ENCODE assay signal across 8 cellular contexts in the genomic region with DNA sequence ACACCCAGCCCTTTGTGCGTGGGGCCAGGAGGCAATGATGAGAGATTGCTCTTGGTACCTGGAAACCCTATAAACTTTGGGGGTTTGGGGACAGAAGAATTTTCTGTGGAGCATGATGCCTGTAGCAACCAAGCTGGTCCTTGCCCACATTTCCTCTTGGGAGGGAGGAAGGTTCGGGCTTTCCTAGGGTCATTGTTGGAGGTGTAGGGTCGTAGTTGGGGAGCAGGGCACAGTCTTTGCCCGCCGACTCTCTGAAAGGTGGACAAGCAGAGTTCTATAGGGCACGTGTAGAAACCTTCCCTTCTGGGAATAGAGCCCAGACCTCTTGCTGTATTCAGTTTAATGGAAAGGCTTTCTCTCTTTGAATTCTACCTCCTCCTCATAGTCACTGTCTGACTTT. TPM values are rescaled to one million over a fixed set of nuclear protein-coding genes. Genes with fewer than 3 reads are reported as not detected.
DNase-seq lines count a peak whose midpoint lies in the region; ATAC-seq and TF ChIP-seq lines count a peak whose summit lies in the region.

No MANE protein-coding gene starts in this region.

- H3K4me3 ChIP-seq in GM12864 (ENCODE audit: low read depth, low read length): peak overlapping the region; percentile 64
- peak overlapping the region; percentile 53 to 77 for H3K4me3 ChIP-seq in gastroesophageal sphincter
- peak overlapping the region; percentile 74 for H3K4me3 ChIP-seq in retinal pigment epithelial cell (ENCODE audit: low read length)

- peak overlapping the region; percentile 92 for H3K4me3 Mint-ChIP-seq in T-helper 17 cell

- H3K9me3 ChIP-seq in T-helper 17 cell (ENCODE audit: control insufficient read depth, low read length, poor library complexity, severe bottlenecking) (no peaks in the 10 kb centered on the region), gastroesophageal sphincter (no peaks in the 10 kb centered on the region)

- no peak for DNase-seq in GM12864 (ENCODE audit: low read depth)
- DNase-seq in T-helper 17 cell: no peak
- no peak for DNase-seq in retinal pigment epithelial cell (ENCODE audit: low read depth)
- DNase-seq in G401 (ENCODE audit: low spot score): no peak
- no peak for DNase-seq in NCI-H128 (lab: John Stamatoyannopoulos, UW; ENCODE audit: unreplicated experiment)
- DNase-seq in NCI-H345 treated with DMSO at 0.1 percent for 48 hours (lab: John Stamatoyannopoulos, UW; ENCODE audit: unreplicated experiment): no peak

- peak overlapping the region in 3 of 4 donors; percentile 94 to 99 (median 99) for H3K27ac ChIP-seq in gastroesophageal sphincter

- H3K36me3 Mint-ChIP-seq in T-helper 17 cell (ENCODE audit: low read depth): peaks cover 5% of the 10 kb centered on the region

- no peaks in the 10 kb centered on the region for H3K27me3 ChIP-seq in gastroesophageal sphincter

- no peak for TF ChIP-seq CTCF in GM12864 (IDR thresholded peaks at IDR 0.05; ENCODE audit: low read depth, low read length, missing control alignments)
- no peak for TF ChIP-seq CTCF in gastroesophageal sphincter (IDR thresholded peaks at IDR 0.05)
- no peak for TF ChIP-seq CTCF in retinal pigment epithelial cell (conservative IDR thresholded peaks at IDR 0.05; ENCODE audit: low read depth, low read length)

- WGBS in gastroesophageal sphincter (ENCODE audit: low coverage in 1 of 2), 2 donors: 0 to 27% methylated on average over 2 to 3 of the region's 6 CpGs

- peaks cover 38% of the 10 kb centered on the region for H3K4me1 Mint-ChIP-seq in T-helper 17 cell

- TF ChIP-seq POLR2A in gastroesophageal sphincter (IDR thresholded peaks at IDR 0.05): no peak

- H3K4me1 ChIP-seq in gastroesophageal sphincter: peaks cover 0 to 45% (median 16%) of the 10 kb centered on the region in 3 donors

- ATAC-seq in T-helper 17 cell (no peak), gastroesophageal sphincter (no peak), HG03342 (IDR thresholded peaks at IDR 0.05; ENCODE audit: unreplicated experiment) (no peak)

- H3K27ac Mint-ChIP-seq in T-helper 17 cell: peak overlapping the region; percentile 75

- no peaks in the 10 kb centered on the region for H3K36me3 ChIP-seq in gastroesophageal sphincter

- peaks cover 5% of the 10 kb centered on the region for H3K27me3 Mint-ChIP-seq in T-helper 17 cell

- TF ChIP-seq EP300 in gastroesophageal sphincter (IDR thresholded peaks at IDR 0.05): no peak

- in situ Hi-C loops in G401 (cut with HindIII; ENCODE audit: low sequenced_read_pairs): no loop called here

RNA-seq across cellular contexts. Expression of gene PRDM11, which starts 1.4 kb away (rescaled TPM):
- total RNA-seq in T-helper 17 cell (1 to 10 TPM; 4.6 to 6.5 TPM), gastroesophageal sphincter (10 to 100 TPM; 26.4 to 57.2 (median 29.6) TPM)
- total RNA-seq in G401 (2014; rRNA removed; shearing (Covaris generic)): 5.1 and 7.2 TPM in 2 replicates
